In genomic region chrX:109485470-109486340, GRCh38 we compare ENCODE assay signal across 8 cellular contexts. TPM values are rescaled to one million over a fixed set of nuclear protein-coding genes. Genes with fewer than 3 reads are reported as not detected.
A peak's percentile ranks its signal among the peaks of the same experiment; 100 is the strongest.
DNase-seq lines count a peak whose midpoint lies in the region; ATAC-seq and TF ChIP-seq lines count a peak whose summit lies in the region.

No MANE protein-coding gene starts in this region.

- intact Hi-C loops in activated B cell treated with CpG ODN at 0.5 μM for 24 hours (cut with micrococcal nuclease) = loop anchor here (1.0 to 10.0 kb wide), 6 partner anchors 52 to 659 kb away; partner anchors contain the start of gene TMEM164

- POLR2A ChIA-PET in activated B cell treated with CpG ODN at 0.5 μM for 24 hours (lab: Charles Lee) = no interaction called here

- CTCF ChIA-PET in activated B cell treated with CpG ODN at 0.5 μM for 24 hours (lab: Charles Lee) = interaction anchor here (0.7 to 6.4 kb wide), 16 partner anchors 11 to 405 kb away, joined by 3 to 89 read pairs (median 4); no protein-coding TSS in a partner anchor

- TF ChIP-seq CTCF in GM12864 (IDR thresholded peaks at IDR 0.05; ENCODE audit: low read depth, low read length, missing control alignments) (peak; percentile 72), activated B cell treated with CpG ODN at 0.5 μM for 24 hours (IDR thresholded peaks at IDR 0.05) (peak; percentile 38)

- no peak overlapping the region for H3K4me3 Mint-ChIP-seq in activated B cell treated with CpG ODN at 0.5 μM for 24 hours

- no peak overlapping the region for H3K27ac Mint-ChIP-seq in activated B cell treated with CpG ODN at 0.5 μM for 24 hours

- peak; percentile 54 for ATAC-seq in HG02798 (IDR thresholded peaks at IDR 0.05; ENCODE audit: poor library complexity, unreplicated experiment)
- ATAC-seq in activated B cell treated with CpG ODN at 0.5 μM for 24 hours (ENCODE audit: low read depth) = peak; percentile 85
- peak; percentile 95 for ATAC-seq in left lobe of liver
- ATAC-seq in HG03457 (IDR thresholded peaks at IDR 0.05; ENCODE audit: unreplicated experiment) = no peak

- H3K36me3 Mint-ChIP-seq in activated B cell treated with CpG ODN at 0.5 μM for 24 hours (ENCODE audit: low read depth) = no peaks in the 10 kb centered on the region

- DNase-seq in GM12864 (ENCODE audit: low read depth) (no peak), NCI-H2171 treated with DMSO at 0.1 percent for 48 hours (lab: John Stamatoyannopoulos, UW) (peak; percentile 61), activated B cell treated with CpG ODN at 0.5 μM for 24 hours (no peak), cerebellum (ENCODE audit: low spot score) (peak; percentile 31), left lobe of liver (ENCODE audit: low spot score) (peak; percentile 52)
- DNase-seq in stimulated activated CD4-positive, alpha-beta T cell treated with anti-CD3 and anti-CD28 coated beads, TNF-alpha, amount 100 ng/mL, for 1 hour (ENCODE audit: low read depth in 3 of 3, low spot score in 1 of 3) = peak; percentile 2 to 31 (median 15)

- no peaks in the 10 kb centered on the region for H3K9me3 Mint-ChIP-seq in activated B cell treated with CpG ODN at 0.5 μM for 24 hours

- H3K27me3 Mint-ChIP-seq in activated B cell treated with CpG ODN at 0.5 μM for 24 hours = peaks cover 2% of the 10 kb centered on the region

- no peak overlapping the region for H3K4me3 ChIP-seq in GM12864 (ENCODE audit: low read depth, low read length)

- peaks cover 8% of the 10 kb centered on the region for H3K4me1 Mint-ChIP-seq in activated B cell treated with CpG ODN at 0.5 μM for 24 hours

RNA-seq across cellular contexts. Expression of gene GUCY2F, which starts 3.8 kb away (rescaled TPM):
- total RNA-seq in activated B cell treated with CpG ODN at 0.5 μM for 24 hours (not detected in 2 replicates), cerebellum (0.18 TPM), left lobe of liver (not detected)

RNA-seq across cellular contexts. Expression of gene NXT2, which starts 50.9 kb away (rescaled TPM):
- total RNA-seq in activated B cell treated with CpG ODN at 0.5 μM for 24 hours (9.7 and 12.8 TPM in 2 replicates), cerebellum (13.6 TPM), left lobe of liver (2.6 TPM)

Comparison
In these comparisons a context has a peak if more than half of its experiments do, and no peak if none do; other contexts are left out.
1. DNase-seq: peak in NCI-H2171 treated with DMSO at 0.1 percent for 48 hours (single experiment), cerebellum (single experiment), left lobe of liver (single experiment) and stimulated activated CD4-positive, alpha-beta T cell treated with anti-CD3 and anti-CD28 coated beads, TNF-alpha, amount 100 ng/mL, for 1 hour (3 of 3); none in GM12864 (single experiment) and activated B cell treated with CpG ODN at 0.5 μM for 24 hours (single experiment).